In the genomic region with DNA sequence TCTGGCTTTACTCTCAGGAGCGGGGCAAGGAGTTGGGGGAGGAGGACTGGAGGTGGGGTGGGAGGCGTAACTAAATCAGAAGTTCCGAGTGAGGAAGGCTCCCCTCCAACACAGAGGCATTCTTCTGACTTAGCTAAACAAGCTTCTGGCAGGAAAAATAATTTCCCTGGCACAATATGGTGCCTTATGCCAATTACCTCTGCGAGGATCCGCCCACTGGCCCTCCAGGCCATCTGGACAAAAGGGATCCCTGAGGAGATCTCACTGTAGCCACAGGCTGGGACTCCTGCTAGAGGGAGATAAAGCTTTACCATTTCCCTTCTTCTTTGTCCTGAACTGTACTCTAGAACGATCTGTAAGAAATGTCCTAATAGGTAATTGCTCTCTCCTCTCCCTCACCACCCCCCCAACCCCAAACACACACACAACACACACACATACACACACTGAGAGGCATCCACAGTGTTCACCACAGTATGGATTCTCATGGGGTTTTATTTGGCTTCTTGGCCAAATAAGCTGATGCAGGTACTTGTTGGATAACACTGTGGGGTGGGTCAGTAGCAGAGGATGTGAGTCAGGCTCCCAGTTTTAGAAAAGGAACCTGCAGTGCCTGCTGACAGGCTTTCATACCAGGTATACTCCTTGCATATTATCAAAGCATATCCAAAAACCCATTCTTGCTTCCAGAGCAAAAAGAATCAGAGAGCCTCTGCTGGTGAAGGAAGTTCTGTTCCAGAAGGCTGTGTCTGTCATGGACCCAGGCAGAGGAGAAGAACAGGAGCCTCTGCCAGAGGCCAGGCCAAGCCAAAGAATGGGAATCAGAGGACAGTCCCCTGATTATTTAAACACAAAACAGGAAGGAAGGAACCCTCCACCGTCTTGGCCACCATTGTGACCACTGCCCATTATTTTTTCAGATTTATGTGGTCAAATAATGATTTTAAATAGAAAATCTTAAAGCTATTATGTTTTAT, we compare ENCODE assay signal across 16 cellular contexts.
DNase-seq lines count a peak whose midpoint lies in the region; ATAC-seq and TF ChIP-seq lines count a peak whose summit lies in the region.
"Had no signal": no experiment of that assay in that cellular context is flagged by ENCODE, and none has a peak within 500 bp of the region (broad histone marks: within the 10 kb centered on the region; RNA-seq: fewer than 3 reads in every experiment).

No MANE protein-coding gene starts in this region.

- CTCF ChIA-PET in activated naive CD4-positive, alpha-beta T cell treated with anti-CD3 and anti-CD28 coated beads, Interleukin-2, amount 10 ng/mL, durations not matched to agents 7 days and 5 days (lab: Charles Lee): no interaction called here

- TF ChIP-seq POLR2A in breast epithelium (IDR thresholded peaks at IDR 0.05): no peak

- no peak overlapping the region for H3K4me3 ChIP-seq in breast epithelium
- H3K4me3 ChIP-seq in right atrium auricular region: no peak overlapping the region
- H3K4me3 ChIP-seq: colonic mucosa, SJCRH30, upper lobe of left lung had no signal

- H3K4me1 ChIP-seq in breast epithelium (peaks cover 0 to 5% of the 10 kb centered on the region in 2 donors), right atrium auricular region (peaks cover 0 to 32% of the 10 kb centered on the region in 2 donors)
- H3K4me1 ChIP-seq: colonic mucosa, SJCRH30 had no signal

- H3K36me3 Mint-ChIP-seq in activated naive CD4-positive, alpha-beta T cell treated with anti-CD3 and anti-CD28 coated beads, Interleukin-2, amount 10 ng/mL, durations not matched to agents 7 days and 5 days: no peaks in the 10 kb centered on the region
- H3K36me3 Mint-ChIP-seq: activated naive CD8-positive, alpha-beta T cell treated with anti-CD3 and anti-CD28 coated beads, Interleukin-2, amount 10 ng/mL, durations not matched to agents 7 days and 5 days had no signal

- peaks cover 2% of the 10 kb centered on the region for H3K9me3 Mint-ChIP-seq in activated naive CD4-positive, alpha-beta T cell treated with anti-CD3 and anti-CD28 coated beads, Interleukin-2, amount 10 ng/mL, durations not matched to agents 7 days and 5 days
- H3K9me3 Mint-ChIP-seq: activated naive CD8-positive, alpha-beta T cell treated with anti-CD3 and anti-CD28 coated beads, Interleukin-2, amount 10 ng/mL, durations not matched to agents 7 days and 5 days had no signal

- no peaks in the 10 kb centered on the region for H3K4me1 Mint-ChIP-seq in activated naive CD4-positive, alpha-beta T cell treated with anti-CD3 and anti-CD28 coated beads, Interleukin-2, amount 10 ng/mL, durations not matched to agents 7 days and 5 days
- H3K4me1 Mint-ChIP-seq: activated naive CD8-positive, alpha-beta T cell treated with anti-CD3 and anti-CD28 coated beads, Interleukin-2, amount 10 ng/mL, durations not matched to agents 7 days and 5 days had no signal

- H3K27me3 ChIP-seq in breast epithelium (no peaks in the 10 kb centered on the region), right atrium auricular region (no peaks in the 10 kb centered on the region)
- H3K27me3 ChIP-seq: colonic mucosa, SJCRH30, upper lobe of left lung had no signal

- H3K27ac Mint-ChIP-seq in activated naive CD4-positive, alpha-beta T cell treated with anti-CD3 and anti-CD28 coated beads, Interleukin-2, amount 10 ng/mL, durations not matched to agents 7 days and 5 days: no peak overlapping the region
- H3K27ac Mint-ChIP-seq: activated naive CD8-positive, alpha-beta T cell treated with anti-CD3 and anti-CD28 coated beads, Interleukin-2, amount 10 ng/mL, durations not matched to agents 7 days and 5 days had no signal

- H3K27me3 Mint-ChIP-seq in activated naive CD4-positive, alpha-beta T cell treated with anti-CD3 and anti-CD28 coated beads, Interleukin-2, amount 10 ng/mL, durations not matched to agents 7 days and 5 days: no peaks in the 10 kb centered on the region

- no peak overlapping the region for H3K4me3 Mint-ChIP-seq in activated naive CD4-positive, alpha-beta T cell treated with anti-CD3 and anti-CD28 coated beads, Interleukin-2, amount 10 ng/mL, durations not matched to agents 7 days and 5 days
- H3K4me3 Mint-ChIP-seq: activated naive CD8-positive, alpha-beta T cell treated with anti-CD3 and anti-CD28 coated beads, Interleukin-2, amount 10 ng/mL, durations not matched to agents 7 days and 5 days had no signal

- H3K36me3 ChIP-seq in breast epithelium (no peaks in the 10 kb centered on the region), right atrium auricular region (no peaks in the 10 kb centered on the region)
- H3K36me3 ChIP-seq: colonic mucosa, SJCRH30, upper lobe of left lung had no signal

- DNase-seq in COR-L47 (lab: John Stamatoyannopoulos, UW) (peak; percentile 83), NCI-H2081 treated with DMSO at 0.1 percent for 48 hours (lab: John Stamatoyannopoulos, UW) (peak; percentile 81), breast epithelium (ENCODE audit: low spot score in 2 of 2) (no peak), right atrium auricular region (ENCODE audit: low spot score) (no peak), midbrain (lab: John Stamatoyannopoulos, UW) (no peak), activated T-cell treated with anti-CD3 and anti-CD28 coated beads for 4 hours (no peak)
- DNase-seq in activated naive CD4-positive, alpha-beta T cell treated with anti-CD3 and anti-CD28 coated beads, Interleukin-2, amount 10 ng/mL, durations not matched to agents 7 days and 5 days: no peak
- DNase-seq: activated CD8-positive, alpha-beta memory T cell treated with anti-CD3 and anti-CD28 coated beads, Interleukin-2, amount 50 U/mL, for 4 hours; activated naive CD8-positive, alpha-beta T cell treated with anti-CD3 and anti-CD28 coated beads, Interleukin-2, amount 10 ng/mL, durations not matched to agents 7 days and 5 days; colonic mucosa; mesendoderm; NCI-H774; SJCRH30; upper lobe of left lung had no signal

- TF ChIP-seq CTCF in breast epithelium (IDR thresholded peaks at IDR 0.05): no peak
- TF ChIP-seq CTCF in right atrium auricular region (IDR thresholded peaks at IDR 0.05): no peak

- H3K27ac ChIP-seq in breast epithelium: peak overlapping the region; percentile 68 to 77
- H3K27ac ChIP-seq in right atrium auricular region: peak overlapping the region; percentile 17 to 53
- H3K27ac ChIP-seq: colonic mucosa, SJCRH30, upper lobe of left lung, VCaP had no signal

- ATAC-seq in GM21515 (IDR thresholded peaks at IDR 0.05; ENCODE audit: unreplicated experiment): no peak

- H3K9me3 ChIP-seq in breast epithelium (no peaks in the 10 kb centered on the region), right atrium auricular region (no peaks in the 10 kb centered on the region)
- H3K9me3 ChIP-seq: colonic mucosa, SJCRH30, upper lobe of left lung had no signal

- intact Hi-C loops in breast epithelium (cut with DNase I; ENCODE audit: low total_unique reads): no loop called here

Comparison
In these comparisons a context has a peak if more than half of its experiments do, and no peak if none do; other contexts are left out.
1. DNase-seq: peak in COR-L47 (single experiment) and NCI-H2081 treated with DMSO at 0.1 percent for 48 hours (single experiment); none in breast epithelium (0 of 2), right atrium auricular region (single experiment), activated naive CD4-positive, alpha-beta T cell treated with anti-CD3 and anti-CD28 coated beads, Interleukin-2, amount 10 ng/mL, durations not matched to agents 7 days and 5 days (single experiment), midbrain (single experiment) and activated T-cell treated with anti-CD3 and anti-CD28 coated beads for 4 hours (single experiment).